In the genomic region with DNA sequence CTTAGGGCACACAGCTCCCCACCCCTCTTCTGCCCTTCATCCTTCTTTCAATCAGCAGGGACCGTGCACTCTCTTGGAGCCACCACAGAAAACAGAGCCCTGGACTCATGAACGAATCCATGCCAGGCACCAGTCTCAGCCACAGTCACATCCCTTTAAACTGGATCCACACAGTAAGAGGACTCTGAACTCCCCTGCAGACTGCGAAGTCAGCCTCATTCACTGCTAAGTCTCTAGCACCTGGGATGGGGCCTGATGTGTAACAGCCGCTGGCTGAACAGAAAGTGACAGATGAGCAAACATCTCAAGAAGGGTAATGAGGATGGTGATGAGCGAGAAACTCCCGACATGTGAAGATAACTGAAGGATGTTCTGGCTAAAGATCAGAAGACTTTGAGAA, we compare ENCODE assay signal across 20 cellular contexts. TPM values are rescaled to one million over a fixed set of nuclear protein-coding genes. Genes with fewer than 3 reads are reported as not detected.
DNase-seq lines count a peak whose midpoint lies in the region; TF ChIP-seq lines count a peak whose summit lies in the region.
"Had no signal": no experiment of that assay in that cellular context is flagged by ENCODE, and none has a peak within 500 bp of the region (broad histone marks: within the 10 kb centered on the region; RNA-seq: fewer than 3 reads in every experiment).

No MANE protein-coding gene starts in this region.

- H3K4me1 ChIP-seq in HEK293 (ENCODE audit: control insufficient read depth, insufficient read depth, low read length) (no peaks in the 10 kb centered on the region), osteoblast (ENCODE audit: insufficient read depth, low read length) (no peaks in the 10 kb centered on the region)
- H3K4me1 ChIP-seq: esophagus squamous epithelium, SJCRH30 had no signal

- H3K4me2 ChIP-seq in osteoblast (ENCODE audit: insufficient read depth, low read length) = no peak overlapping the region
- H3K4me2 ChIP-seq: BLaER1, smooth muscle cell had no signal

- H4K20me1 ChIP-seq in osteoblast (ENCODE audit: insufficient read depth, low read length) = peaks cover 15% of the 10 kb centered on the region

- H3K9me3 ChIP-seq in HEK293 (ENCODE audit: control insufficient read depth, insufficient read depth, low read depth, low read length) (no peaks in the 10 kb centered on the region), osteoblast (ENCODE audit: low read depth, low read length) (no peaks in the 10 kb centered on the region)
- H3K9me3 ChIP-seq: BLaER1, esophagus squamous epithelium, SJCRH30 had no signal

- peaks cover 0 to 19% of the 10 kb centered on the region in 2 experiments; a peak in 1 of 3 replicates for H3K36me3 ChIP-seq in HEK293 (ENCODE audit: control insufficient read depth in 2 of 2, insufficient read depth in 1 of 2, low read length in 2 of 2)
- peaks cover 9% of the 10 kb centered on the region for H3K36me3 ChIP-seq in osteoblast (ENCODE audit: insufficient read depth, low read length)

- TF ChIP-seq CTCF in HEK293 (tag by site-specific recombination; IDR thresholded peaks at IDR 0.05) = no peak
- TF ChIP-seq CTCF in osteoblast (IDR thresholded peaks at IDR 0.05; ENCODE audit: extremely low read depth, low read depth, low read length) = no peak

- H3K79me2 ChIP-seq in osteoblast (ENCODE audit: insufficient read depth, low read length) = peaks cover 2% of the 10 kb centered on the region

- POLR2A ChIA-PET in HEK293 (lab: Yijun Ruan, JAX) = no interaction called here

- H2AFZ ChIP-seq in osteoblast (ENCODE audit: low read length) = no peak overlapping the region

- CTCF ChIA-PET in HEK293 (lab: Yijun Ruan, JAX) = no interaction called here

- no peaks in the 10 kb centered on the region for H3K27me3 ChIP-seq in osteoblast (ENCODE audit: insufficient read depth, low read length)
- H3K27me3 ChIP-seq: BLaER1, esophagus squamous epithelium, SJCRH30 had no signal

- DNase-seq in GM03348 (ENCODE audit: low spot score) = peak; percentile 6
- peak; percentile 17 for DNase-seq in epidermal melanocyte (ENCODE audit: insufficient read length, low spot score)
- peak; percentile 78 for DNase-seq in osteoblast (ENCODE audit: insufficient read length, low spot score, missing footprints)
- DNase-seq in islet precursor cell = no peak
- no peak for DNase-seq in hepatic stellate cell (ENCODE audit: low spot score)
- no peak for DNase-seq in NCI-H1105 treated with DMSO at 0.1 percent for 48 hours (lab: John Stamatoyannopoulos, UW)
- no peak for DNase-seq in RKO (ENCODE audit: low spot score)
- DNase-seq: activated CD4-positive, CD25-positive, alpha-beta regulatory T cell treated with anti-CD3 and anti-CD28 coated beads, Interleukin-2, amount 50 U/mL, for 72 hours; central memory CD4-positive, alpha-beta T cell; esophagus squamous epithelium; KBM-7; naive B cell; NCI-H1092; NCI-H526 treated with DMSO at 0.1 percent for 48 hours; stimulated activated CD4-positive, alpha-beta T cell treated with anti-CD3 and anti-CD28 coated beads, Interleukin-4, amount 100 ng/mL, for 24 hours had no signal

- H3K4me3 ChIP-seq in HEK293 (ENCODE audit: low read depth, low read length) (no peak overlapping the region), osteoblast (ENCODE audit: insufficient read depth, low read length) (no peak overlapping the region)
- H3K4me3 ChIP-seq: BLaER1, esophagus squamous epithelium, SJCRH30, smooth muscle cell had no signal

- no peak overlapping the region for H3K27ac ChIP-seq in HEK293 (ENCODE audit: extremely low read depth, low read depth, low read length)
- H3K27ac ChIP-seq in osteoblast (ENCODE audit: low read depth, low read length) = no peak overlapping the region
- H3K27ac ChIP-seq: BLaER1, esophagus squamous epithelium, SJCRH30 had no signal

TF ChIP-seq in HEK293, 187 proteins besides CTCF, POLR2A, EP300 and RAD21:
- peak; percentile 28; the same call in 1 of the 2 replicates for TF ChIP-seq ZBTB17 (tag by site-specific recombination; IDR thresholded peaks at IDR 0.05)
- TF ChIP-seq MEIS1 (CRISPR knock-in tag; IDR thresholded peaks at IDR 0.05; ENCODE audit: borderline replicate concordance) = no peak

RNA-seq across cellular contexts. Expression of a gene that starts 45.8 kb away (rescaled TPM):
- total RNA-seq in osteoblast = 0.36 TPM in 1 of 2 replicates, not detected in the other
- total RNA-seq: G401, SJCRH30 had no signal

Comparison
In these comparisons a context has a peak if more than half of its experiments do, and no peak if none do; other contexts are left out.
1. DNase-seq: peak in GM03348 (single experiment), epidermal melanocyte (single experiment) and osteoblast (single experiment); none in islet precursor cell (single experiment), hepatic stellate cell (single experiment), NCI-H1105 treated with DMSO at 0.1 percent for 48 hours (single experiment) and RKO (single experiment).